9 cellular contexts compared by ENCODE assay signal in the genomic region with DNA sequence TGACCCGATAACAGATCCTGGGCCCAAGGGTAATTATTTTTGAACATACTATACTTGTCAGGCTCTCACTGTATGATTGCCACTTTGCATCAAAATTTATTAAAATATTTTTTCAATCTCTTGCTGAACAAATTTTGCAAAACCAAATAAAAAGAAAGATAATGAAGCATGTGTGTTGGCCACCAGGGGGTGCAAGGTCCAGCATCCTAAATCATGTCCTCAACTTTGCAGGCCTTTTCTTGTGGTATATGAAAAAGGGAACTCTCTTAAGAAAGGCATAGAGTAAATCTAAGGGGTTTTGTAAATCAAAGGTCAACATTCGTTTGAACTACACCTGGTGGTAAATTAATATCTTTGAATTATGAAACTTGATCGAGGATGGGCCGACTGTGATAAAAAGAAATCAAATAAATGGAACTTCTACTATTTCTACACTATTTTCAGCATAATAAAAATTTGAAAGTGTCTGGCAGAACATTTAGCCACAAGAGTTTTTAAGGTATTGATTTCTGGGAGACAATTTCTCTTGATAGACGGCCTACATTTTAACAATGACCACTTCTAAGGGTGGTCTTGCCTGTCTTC.
DNase-seq lines count a peak whose midpoint lies in the region; ATAC-seq, FAIRE-seq and TF ChIP-seq lines count a peak whose summit lies in the region.
"Had no signal": no experiment of that assay in that cellular context is flagged by ENCODE, and none has a peak within 500 bp of the region (broad histone marks: within the 10 kb centered on the region; RNA-seq: fewer than 3 reads in every experiment).

No MANE protein-coding gene starts in this region.

- H4K20me1 ChIP-seq in PC-3 (ENCODE audit: low read length), result no peaks in the 10 kb centered on the region

- no peak for ATAC-seq in A549
- peak; percentile 56 for ATAC-seq in GM19351 (IDR thresholded peaks at IDR 0.05; ENCODE audit: unreplicated experiment)
- ATAC-seq in PC-3, result no peak; the same call in 1 of the 2 replicates

- no peak overlapping the region for H3K9ac ChIP-seq in PC-3 (ENCODE audit: low read length)

- no peaks in the 10 kb centered on the region for H3K9me2 ChIP-seq in PC-3 (replicated peaks; ENCODE audit: low read length)

- 8% methylated on average over 5 of the region's 5 CpGs for whole genome bisulfite sequencing in A549 (ENCODE audit: missing lambda C conversion rate)

- no peak overlapping the region for H2AFZ ChIP-seq in PC-3 (ENCODE audit: low read length)

- H3K9me3 ChIP-seq in A549, result no peaks in the 10 kb centered on the region
- H3K9me3 ChIP-seq in PC-3 (ENCODE audit: low read length), result no peaks in the 10 kb centered on the region

- TF ChIP-seq CTCF in A549 (IDR thresholded peaks at IDR 0.05) (peak; percentile 52), PC-3 (conservative IDR thresholded peaks at IDR 0.05; ENCODE audit: low read depth, low read length) (peak; percentile 78)

- no peak for TF ChIP-seq EP300 in A549 (IDR thresholded peaks at IDR 0.05)

- FAIRE-seq in A549 (lab: Jason Lieb, UNC), result no peak
- FAIRE-seq: GM18507 had no signal

- H3K4me1 ChIP-seq in A549, result no peaks in the 10 kb centered on the region
- no peaks in the 10 kb centered on the region for H3K4me1 ChIP-seq in PC-3 (ENCODE audit: insufficient read depth, low read length)

- no peaks in the 10 kb centered on the region for H3F3A ChIP-seq in PC-3 (ENCODE audit: low read length, unreplicated experiment)

- peak in 1 of 2 experiments; percentile 52 for DNase-seq in A549 (ENCODE audit: low read depth in 1 of 2, low spot score in 1 of 2)
- DNase-seq in PC-3, result peak; percentile 52
- peak; percentile 38 for DNase-seq in fibroblast of peridontal ligament (ENCODE audit: extremely low read depth)
- DNase-seq in renal cortical epithelial cell (ENCODE audit: low read depth), result peak; percentile 33
- no peak for DNase-seq in activated T-cell treated with anti-CD3 and anti-CD28 coated beads, Interleukin-2, amount 50 U/mL, for 48 hours
- no peak for DNase-seq in activated CD4-positive, CD25-positive, alpha-beta regulatory T cell treated with anti-CD3 and anti-CD28 coated beads, Interleukin-2, amount 50 U/mL, for 72 hours
- DNase-seq in NK-92 treated with Interleukin-12 subunit alpha and Interleukin-12 subunit beta, amount 100 ng/mL, for 24 hours (lab: John Stamatoyannopoulos, UW), result no peak

- peak; percentile 16 to 44; a peak in 2 of 5 replicates for TF ChIP-seq RAD21 in A549 (conservative IDR thresholded peaks at IDR 0.05 in 1 of 2, IDR thresholded peaks at IDR 0.05 in 1 of 2)

- no peak for TF ChIP-seq POLR2A in A549 (IDR thresholded peaks at IDR 0.05; ENCODE audit: low read length)

- H3K4me2 ChIP-seq in A549 (no peak overlapping the region), PC-3 (ENCODE audit: low read length) (no peak overlapping the region)

- CTCF ChIA-PET in A549 (lab: Yijun Ruan, JAX) (no interaction called here), PC-3 (lab: Charles Lee) (interaction anchor here (1.4 kb wide), 1 partner anchor 369 kb away, joined by 3 read pairs; no protein-coding TSS in a partner anchor)

- H3K27ac ChIP-seq in A549, result no peak overlapping the region
- H3K27ac ChIP-seq in PC-3 (ENCODE audit: low read length), result no peak overlapping the region

- no peak overlapping the region for H3K4me3 ChIP-seq in A549
- no peak overlapping the region for H3K4me3 ChIP-seq in PC-3 (ENCODE audit: low read length)

- H3K27me3 ChIP-seq in PC-3 (ENCODE audit: low read length), result no peaks in the 10 kb centered on the region

- H3K79me2 ChIP-seq in PC-3 (ENCODE audit: low read length), result no peaks in the 10 kb centered on the region

- intact Hi-C loops in PC-3 (cut with micrococcal nuclease), result loop anchor here (1.0 to 10.0 kb wide), 6 partner anchors 199 to 702 kb away; partner anchors contain the start of gene ELAVL2

- H3K36me3 ChIP-seq in PC-3 (ENCODE audit: low read depth, low read length), result no peaks in the 10 kb centered on the region

- no TSS peak for BruUV-seq in PC-3 (replicated peaks; lab: Mats Ljungman, UMichigan)

- POLR2A ChIA-PET in A549 (lab: Yijun Ruan, JAX) (no interaction called here), PC-3 (lab: Charles Lee; ENCODE audit: unreplicated experiment) (no interaction called here)

TF ChIP-seq in A549, 52 proteins besides CTCF, POLR2A, EP300 and RAD21:
- TF ChIP-seq SMC3 (IDR thresholded peaks at IDR 0.05) (peak; percentile 58), CBX8 (IDR thresholded peaks at IDR 0.05) (no peak)

Comparison
In these comparisons a context has a peak if more than half of its experiments do, and no peak if none do; other contexts are left out.
1. DNase-seq: peak in PC-3 (single experiment), fibroblast of peridontal ligament (single experiment) and renal cortical epithelial cell (single experiment); none in activated T-cell treated with anti-CD3 and anti-CD28 coated beads, Interleukin-2, amount 50 U/mL, for 48 hours (0 of 2), activated CD4-positive, CD25-positive, alpha-beta regulatory T cell treated with anti-CD3 and anti-CD28 coated beads, Interleukin-2, amount 50 U/mL, for 72 hours (single experiment) and NK-92 treated with Interleukin-12 subunit alpha and Interleukin-12 subunit beta, amount 100 ng/mL, for 24 hours (single experiment).